ENCODE assay signal across 25 cellular contexts in the genomic region with DNA sequence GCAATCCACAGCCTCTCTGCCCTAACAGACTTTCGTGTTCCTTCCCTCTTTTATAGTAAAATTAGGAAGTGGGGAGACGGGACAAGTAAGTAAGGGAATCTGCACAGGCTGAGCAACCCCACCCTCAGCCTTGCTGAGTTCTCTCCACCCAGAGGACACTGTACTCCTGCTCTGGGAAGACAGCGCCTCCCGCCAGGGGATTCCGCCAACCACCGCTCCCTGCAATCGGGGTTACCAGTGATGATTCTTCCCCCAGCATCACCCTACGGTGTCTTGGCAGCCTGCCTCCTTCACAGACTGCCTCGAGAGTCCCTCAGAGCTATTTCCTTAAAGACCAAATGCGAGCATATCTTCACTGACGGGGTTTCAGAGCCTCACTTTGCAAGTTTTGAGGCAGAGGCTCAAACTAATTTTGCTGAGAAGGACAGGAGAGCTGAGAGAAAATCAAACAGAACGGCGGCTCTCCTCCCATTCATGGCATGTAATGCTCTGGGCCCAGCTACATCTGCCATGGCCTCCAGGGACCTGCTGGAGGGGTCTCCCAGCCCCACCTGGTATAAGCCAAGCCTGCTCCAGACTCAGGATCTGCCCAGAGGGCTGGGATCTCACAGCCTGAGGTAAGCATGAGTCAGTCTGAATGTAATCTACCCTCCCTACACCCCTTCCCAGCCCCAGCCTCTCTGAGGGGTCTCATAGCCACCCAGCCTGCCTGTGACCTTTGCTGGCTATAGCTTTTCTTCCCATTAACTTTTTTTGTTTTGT. TPM values are rescaled to one million over a fixed set of nuclear protein-coding genes. Genes with fewer than 3 reads are reported as not detected.
DNase-seq lines count a peak whose midpoint lies in the region; ATAC-seq and TF ChIP-seq lines count a peak whose summit lies in the region.
"Had no signal": no experiment of that assay in that cellular context is flagged by ENCODE, and none has a peak within 500 bp of the region (broad histone marks: within the 10 kb centered on the region; RNA-seq: fewer than 3 reads in every experiment).

No MANE protein-coding gene starts in this region.

- H3K79me2 ChIP-seq in mammary epithelial cell (ENCODE audit: insufficient read depth, low read length), result no peaks in the 10 kb centered on the region

- no peak for DNase-seq in mammary epithelial cell
- no peak for DNase-seq in MCF 10A (ENCODE audit: unreplicated experiment)
- peak in 1 of 5 donors; percentile 38 for DNase-seq in heart left ventricle
- peak; percentile 70 for DNase-seq in upper lobe of right lung
- DNase-seq in activated gamma-delta T cell (lab: John Stamatoyannopoulos, UW), result no peak
- no peak for DNase-seq in activated CD8-positive, alpha-beta T cell treated with anti-CD3 and anti-CD28 coated beads, Interleukin-2, amount 10 ng/mL, durations not matched to agents 7 days and 5 days
- DNase-seq: activated B cell treated with CpG ODN at 0.5 μM for 24 hours; activated CD4-positive, alpha-beta memory T cell treated with anti-CD3 and anti-CD28 coated beads for 36 hours; HCEC 1CT; midbrain; NCI-H2227 treated with DMSO at 0.1 percent for 48 hours; PC-9; stimulated activated naive CD4-positive, alpha-beta T cell had no signal

- H2AFZ ChIP-seq in mammary epithelial cell (ENCODE audit: low read depth, low read length), result peak overlapping the region; percentile 30
- H2AFZ ChIP-seq: PC-9 had no signal

- H3K9ac ChIP-seq in mammary epithelial cell (ENCODE audit: insufficient read depth, low read length), result no peak overlapping the region

- H3K36me3 ChIP-seq in mammary epithelial cell (ENCODE audit: insufficient read depth, low read length) (no peaks in the 10 kb centered on the region), heart left ventricle (no peaks in the 10 kb centered on the region), upper lobe of right lung (no peaks in the 10 kb centered on the region)
- H3K36me3 ChIP-seq: heart right ventricle had no signal

- BruUV-seq in mammary epithelial cell (replicated peaks; lab: Mats Ljungman, UMichigan) (no TSS peak), MCF 10A (replicated peaks; lab: Mats Ljungman, UMichigan) (no TSS peak)

- H3K27ac ChIP-seq in mammary epithelial cell (ENCODE audit: insufficient read depth, low read depth, low read length) (no peak overlapping the region), heart left ventricle (peak overlapping the region in 1 of 12 donors; percentile 86), upper lobe of right lung (no peak overlapping the region)
- H3K27ac ChIP-seq: PC-9 had no signal

- no peaks in the 10 kb centered on the region for H4K20me1 ChIP-seq in mammary epithelial cell (ENCODE audit: insufficient read depth, low read length)

- H3K27ac Mint-ChIP-seq in MCF 10A (ENCODE audit: low read depth, unreplicated experiment), result no peak overlapping the region
- no peak overlapping the region for H3K27ac Mint-ChIP-seq in activated CD8-positive, alpha-beta T cell treated with anti-CD3 and anti-CD28 coated beads, Interleukin-2, amount 10 ng/mL, durations not matched to agents 7 days and 5 days
- H3K27ac Mint-ChIP-seq: activated B cell treated with CpG ODN at 0.5 μM for 24 hours; activated CD4-positive, alpha-beta memory T cell treated with anti-CD3 and anti-CD28 coated beads for 36 hours; activated naive CD4-positive, alpha-beta T cell treated with anti-CD3 and anti-CD28 coated beads, Interleukin-2, amount 50 U/mL, for 24 hours; type B pancreatic cell had no signal

- in situ Hi-C loops in mammary epithelial cell (cut with MboI; ENCODE audit: low sequenced_read_pairs in 2 of 2), result loop anchor here (5.0 kb wide), 1 partner anchor 85 kb away; no protein-coding TSS in a partner anchor

- no peaks in the 10 kb centered on the region for H3K27me3 ChIP-seq in mammary epithelial cell (ENCODE audit: insufficient read depth, low read length)
- peaks cover 3 to 79% (median 13%) of the 10 kb centered on the region in 9 donors for H3K27me3 ChIP-seq in heart left ventricle
- peaks cover 3% of the 10 kb centered on the region for H3K27me3 ChIP-seq in mononuclear cell (ENCODE audit: insufficient read depth, low read length)
- H3K27me3 ChIP-seq in upper lobe of right lung, result peaks cover 5% of the 10 kb centered on the region

- H3K4me3 ChIP-seq in mammary epithelial cell (replicated peaks in 1 of 3; ENCODE audit: insufficient read depth in 1 of 3, low read depth in 2 of 3, low read length in 3 of 3) (no peak overlapping the region), heart left ventricle (peak overlapping the region in 1 of 12 donors; percentile 41), mononuclear cell (ENCODE audit: low read length) (peak overlapping the region; percentile 34), upper lobe of right lung (peak overlapping the region; percentile 30)
- H3K4me3 ChIP-seq: PC-9 had no signal

- no peak for TF ChIP-seq CTCF in mammary epithelial cell (conservative IDR thresholded peaks at IDR 0.05 in 1 of 2, IDR thresholded peaks at IDR 0.05 in 1 of 2; ENCODE audit: extremely low read depth in 1 of 2, insufficient read depth in 1 of 2, low read depth in 1 of 2, low read length in 2 of 2)
- no peak for TF ChIP-seq CTCF in MCF 10A (IDR thresholded peaks at IDR 0.05; ENCODE audit: unreplicated experiment)
- TF ChIP-seq CTCF in heart left ventricle (IDR thresholded peaks at IDR 0.05), result no peak
- no peak for TF ChIP-seq CTCF in upper lobe of right lung (IDR thresholded peaks at IDR 0.05)

- no peaks in the 10 kb centered on the region for H3K36me3 Mint-ChIP-seq in MCF 10A (ENCODE audit: insufficient read depth, unreplicated experiment)
- H3K36me3 Mint-ChIP-seq in activated CD8-positive, alpha-beta T cell treated with anti-CD3 and anti-CD28 coated beads, Interleukin-2, amount 10 ng/mL, durations not matched to agents 7 days and 5 days (ENCODE audit: low read depth), result no peaks in the 10 kb centered on the region
- H3K36me3 Mint-ChIP-seq: activated CD4-positive, alpha-beta memory T cell treated with anti-CD3 and anti-CD28 coated beads for 36 hours; activated naive CD4-positive, alpha-beta T cell treated with anti-CD3 and anti-CD28 coated beads, Interleukin-2, amount 50 U/mL, for 24 hours; type B pancreatic cell had no signal

- peaks cover 26% of the 10 kb centered on the region for H3K27me3 Mint-ChIP-seq in MCF 10A (ENCODE audit: insufficient read depth, unreplicated experiment)
- H3K27me3 Mint-ChIP-seq in activated CD8-positive, alpha-beta T cell treated with anti-CD3 and anti-CD28 coated beads, Interleukin-2, amount 10 ng/mL, durations not matched to agents 7 days and 5 days (ENCODE audit: low read depth), result peaks cover 3% of the 10 kb centered on the region

- H3K4me1 Mint-ChIP-seq in MCF 10A (ENCODE audit: insufficient read depth, unreplicated experiment), result no peaks in the 10 kb centered on the region
- peaks cover 9% of the 10 kb centered on the region for H3K4me1 Mint-ChIP-seq in activated CD8-positive, alpha-beta T cell treated with anti-CD3 and anti-CD28 coated beads, Interleukin-2, amount 10 ng/mL, durations not matched to agents 7 days and 5 days (ENCODE audit: low read depth)

- CTCF ChIA-PET in mammary epithelial cell (lab: Charles Lee; ENCODE audit: low non-redundant PET) (interaction anchor here (0.6 kb wide), 2 partner anchors 90 to 91 kb away, joined by 5 to 9 read pairs; no protein-coding TSS in a partner anchor), MCF 10A (lab: Yijun Ruan, JAX) (interaction anchor here (0.6 to 7.7 kb wide), 28 partner anchors 8 to 829 kb away, joined by 3 to 124 read pairs (median 4); a partner anchor contains a TSS)
- CTCF ChIA-PET in activated CD8-positive, alpha-beta T cell treated with anti-CD3 and anti-CD28 coated beads, Interleukin-2, amount 10 ng/mL, durations not matched to agents 7 days and 5 days (lab: Charles Lee), result interaction anchor here (0.9 to 11.1 kb wide), 18 partner anchors 10 to 226 kb away, joined by 3 to 395 read pairs (median 4); a partner anchor contains a TSS

- H3K4me1 ChIP-seq in mammary epithelial cell (ENCODE audit: insufficient read depth, low read length), result no peaks in the 10 kb centered on the region
- peaks cover 0 to 41% (median 0%) of the 10 kb centered on the region in 12 donors for H3K4me1 ChIP-seq in heart left ventricle
- peaks cover 64% of the 10 kb centered on the region for H3K4me1 ChIP-seq in mononuclear cell (ENCODE audit: insufficient read depth, low read length)
- peaks cover 3% of the 10 kb centered on the region for H3K4me1 ChIP-seq in upper lobe of right lung

- WGBS in mammary epithelial cell (ENCODE audit: low coverage, missing lambda C conversion rate), result 25% methylated on average over 13 of the region's 13 CpGs
- 36 to 50% (median 41%) methylated on average over 11 to 13 of the region's 13 CpGs for WGBS in heart left ventricle, 4 donors

- intact Hi-C loops in mammary epithelial cell (cut with micrococcal nuclease) (loop anchor here (2.0 kb wide), 3 partner anchors 39 to 227 kb away; no protein-coding TSS in a partner anchor), MCF 10A (cut with micrococcal nuclease) (loop anchor here (2.0 to 5.0 kb wide), 2 partner anchors 39 to 75 kb away; no protein-coding TSS in a partner anchor), heart left ventricle (cut with DNase I) (loop anchor here in 9 of 10 donors (2.0 to 10.0 kb wide), 7 partner anchors 39 to 225 kb away; a partner anchor contains a TSS), upper lobe of right lung (cut with DNase I) (loop anchor here (5.0 kb wide), 1 partner anchor 85 kb away; no protein-coding TSS in a partner anchor)

- no peak overlapping the region for H3K4me3 Mint-ChIP-seq in MCF 10A (ENCODE audit: unreplicated experiment)
- no peak overlapping the region for H3K4me3 Mint-ChIP-seq in activated CD8-positive, alpha-beta T cell treated with anti-CD3 and anti-CD28 coated beads, Interleukin-2, amount 10 ng/mL, durations not matched to agents 7 days and 5 days
- H3K4me3 Mint-ChIP-seq: activated B cell treated with CpG ODN at 0.5 μM for 24 hours; activated CD4-positive, alpha-beta memory T cell treated with anti-CD3 and anti-CD28 coated beads for 36 hours; activated naive CD4-positive, alpha-beta T cell treated with anti-CD3 and anti-CD28 coated beads, Interleukin-2, amount 50 U/mL, for 24 hours; neural crest cell; type B pancreatic cell had no signal

- H3K9me3 ChIP-seq in mammary epithelial cell (replicated peaks; ENCODE audit: insufficient read depth, low read length), result no peaks in the 10 kb centered on the region
- no peaks in the 10 kb centered on the region for H3K9me3 ChIP-seq in heart left ventricle
- H3K9me3 ChIP-seq in mononuclear cell (ENCODE audit: low read depth, low read length), result no peaks in the 10 kb centered on the region
- no peaks in the 10 kb centered on the region for H3K9me3 ChIP-seq in upper lobe of right lung
- H3K9me3 ChIP-seq: heart right ventricle had no signal

- H3K9me3 Mint-ChIP-seq in MCF 10A (ENCODE audit: unreplicated experiment), result no peaks in the 10 kb centered on the region
- no peaks in the 10 kb centered on the region for H3K9me3 Mint-ChIP-seq in activated CD8-positive, alpha-beta T cell treated with anti-CD3 and anti-CD28 coated beads, Interleukin-2, amount 10 ng/mL, durations not matched to agents 7 days and 5 days (ENCODE audit: insufficient read depth)
- H3K9me3 Mint-ChIP-seq: activated B cell treated with CpG ODN at 0.5 μM for 24 hours; activated CD4-positive, alpha-beta memory T cell treated with anti-CD3 and anti-CD28 coated beads for 36 hours; activated naive CD4-positive, alpha-beta T cell treated with anti-CD3 and anti-CD28 coated beads, Interleukin-2, amount 50 U/mL, for 24 hours; neural crest cell; type B pancreatic cell had no signal

- no peak overlapping the region for H3K4me2 ChIP-seq in mammary epithelial cell (ENCODE audit: insufficient read depth, low read depth, low read length)
- H3K4me2 ChIP-seq: PC-9 had no signal

- no peak for TF ChIP-seq POLR2A in heart left ventricle (IDR thresholded peaks at IDR 0.05)

- dilution Hi-C loops in mammary epithelial cell (cut with HindIII; ENCODE audit: low sequenced_read_pairs), result loop anchor here (5.0 kb wide), 1 partner anchor 100 kb away; a partner anchor contains a TSS

- ATAC-seq in heart left ventricle (peak in 3 of 4 donors; percentile 37 to 64 (median 42)), upper lobe of right lung (peak; percentile 74), GM21723 (IDR thresholded peaks at IDR 0.05; ENCODE audit: unreplicated experiment) (no peak)
- ATAC-seq in activated CD8-positive, alpha-beta T cell treated with anti-CD3 and anti-CD28 coated beads, Interleukin-2, amount 10 ng/mL, durations not matched to agents 7 days and 5 days, result no peak

- POLR2A ChIA-PET in MCF 10A (lab: Yijun Ruan, JAX), result interaction anchor here (1.0 to 2.6 kb wide), 5 partner anchors 14 to 102 kb away, joined by 3 to 10 read pairs (median 4); a partner anchor contains a TSS
- POLR2A ChIA-PET in activated CD8-positive, alpha-beta T cell treated with anti-CD3 and anti-CD28 coated beads, Interleukin-2, amount 10 ng/mL, durations not matched to agents 7 days and 5 days (lab: Charles Lee), result interaction anchor here (1.7 to 2.1 kb wide), 3 partner anchors 85 to 102 kb away, joined by 3 to 9 read pairs (median 6); a partner anchor contains a TSS

RNA-seq across cellular contexts. Expression of a gene that starts 22.7 kb away (rescaled TPM):
- not detected for total RNA-seq in mammary epithelial cell
- polyA plus RNA-seq in mammary epithelial cell, result not detected
- polyA minus RNA-seq in mammary epithelial cell, result not detected
- not detected in 2 replicates for total RNA-seq in MCF 10A (2022)
- 1 to 10 TPM in 1 of 9 donors, under 1 TPM in 2, not detected in 6; 0.29 to 2.1 (median 0.39) TPM for total RNA-seq in heart left ventricle
- polyA plus RNA-seq in heart left ventricle, result under 1 TPM in 1 of 2 donors, not detected in 1; 0.28 TPM
- total RNA-seq in mononuclear cell, result 12.9 TPM
- total RNA-seq in upper lobe of right lung, result 1.3 TPM
- not detected for total RNA-seq in activated CD8-positive, alpha-beta T cell treated with anti-CD3 and anti-CD28 coated beads, Interleukin-2, amount 10 ng/mL, durations not matched to agents 7 days and 5 days
- total RNA-seq: A172; activated B cell treated with CpG ODN at 0.5 μM for 24 hours; activated CD4-positive, alpha-beta memory T cell treated with anti-CD3 and anti-CD28 coated beads for 36 hours; astrocyte; chondrocyte; neural crest cell; PC-9; SK-MEL-5; T-helper 2 cell treated with Interferon-gamma antibody and Interleukin-4, amounts not matched to agents 100 ng/mL and 5 ng/mL, for 36 hours had no signal
- polyA plus RNA-seq: BJ had no signal

RNA-seq across cellular contexts. Expression of a gene that starts 41.8 kb away (rescaled TPM):
- total RNA-seq in mammary epithelial cell (under 1 TPM; under 0.01 to 0.61 TPM), MCF 10A (2022) (0.37 and 0.59 TPM in 2 replicates), heart left ventricle (1 to 10 TPM in 3 of 9 donors, under 1 TPM in 3, not detected in 3; 0.23 to 3.5 (median 0.72) TPM), mononuclear cell (4.6 TPM), upper lobe of right lung (4.3 TPM)
- polyA plus RNA-seq in mammary epithelial cell (0.25 TPM), heart left ventricle (under 1 TPM; 0.19 to 0.64 TPM)
- polyA minus RNA-seq in mammary epithelial cell, result not detected
- 1 to 10 TPM in 1 of 2 experiments, under 1 TPM in 1; 0.63 to 1.3 TPM for total RNA-seq in activated CD8-positive, alpha-beta T cell treated with anti-CD3 and anti-CD28 coated beads, Interleukin-2, amount 10 ng/mL, durations not matched to agents 7 days and 5 days
- total RNA-seq: activated B cell treated with CpG ODN at 0.5 μM for 24 hours had no signal

RNA-seq across cellular contexts. Expression of a gene that starts 57.3 kb away (rescaled TPM):
- total RNA-seq in mammary epithelial cell, result not detected
- not detected for polyA plus RNA-seq in mammary epithelial cell
- not detected for polyA minus RNA-seq in mammary epithelial cell
- not detected in 2 replicates for total RNA-seq in MCF 10A (2022)
- 10 to 100 TPM in 2 of 9 donors, 1 to 10 TPM in 7; 1.5 to 30.1 (median 3.5) TPM for total RNA-seq in heart left ventricle
- polyA plus RNA-seq in heart left ventricle, result 1 to 10 TPM; 1.8 to 2.7 TPM
- 8.6 TPM for total RNA-seq in mononuclear cell
- 12.6 TPM for total RNA-seq in upper lobe of right lung
- not detected for total RNA-seq in activated CD8-positive, alpha-beta T cell treated with anti-CD3 and anti-CD28 coated beads, Interleukin-2, amount 10 ng/mL, durations not matched to agents 7 days and 5 days
- total RNA-seq: A172; activated B cell treated with CpG ODN at 0.5 μM for 24 hours; activated CD4-positive, alpha-beta memory T cell treated with anti-CD3 and anti-CD28 coated beads for 36 hours; astrocyte; chondrocyte; neural crest cell; PC-9; SK-MEL-5; T-helper 2 cell treated with Interferon-gamma antibody and Interleukin-4, amounts not matched to agents 100 ng/mL and 5 ng/mL, for 36 hours had no signal
- polyA plus RNA-seq: BJ had no signal

Comparison
In these comparisons a context has a peak if more than half of its experiments do, and no peak if none do; other contexts are left out.
1. H3K4me3 ChIP-seq: peak in mononuclear cell (single experiment) and upper lobe of right lung (single experiment); none in mammary epithelial cell (0 of 3).
2. ATAC-seq: peak in heart left ventricle (3 of 4) and upper lobe of right lung (single experiment); none in GM21723 (single experiment) and activated CD8-positive, alpha-beta T cell treated with anti-CD3 and anti-CD28 coated beads, Interleukin-2, amount 10 ng/mL, durations not matched to agents 7 days and 5 days (single experiment).